Comparison of ENCODE assay signal across 8 cellular contexts in the genomic region with DNA sequence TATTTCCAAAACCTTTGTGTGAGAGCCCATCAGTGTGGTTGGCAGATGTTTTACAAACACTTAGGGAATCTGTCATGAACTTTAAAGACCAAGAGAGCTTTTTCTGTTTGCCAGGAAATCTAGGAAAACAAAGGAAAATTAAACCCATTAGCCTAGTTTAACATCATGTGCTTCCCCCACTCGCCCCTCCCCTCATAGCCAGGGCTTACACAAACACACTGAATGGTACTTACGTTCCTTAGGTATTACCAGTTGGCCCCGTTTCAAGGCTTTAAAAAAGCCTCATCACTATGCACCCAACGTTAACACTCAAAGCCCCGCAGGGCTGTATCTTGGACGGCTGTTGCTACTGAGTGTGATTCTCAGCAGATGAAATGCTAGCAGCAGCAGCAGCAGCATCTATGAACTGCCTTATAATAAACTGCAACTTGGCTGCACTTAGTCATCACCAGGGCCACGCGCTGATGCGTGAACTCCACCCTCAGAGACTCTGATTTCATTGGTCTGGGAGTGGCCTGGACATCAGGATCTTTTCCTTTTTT. TPM values are rescaled to one million over a fixed set of nuclear protein-coding genes. Genes with fewer than 3 reads are reported as not detected.
DNase-seq lines count a peak whose midpoint lies in the region; ATAC-seq and TF ChIP-seq lines count a peak whose summit lies in the region.
"Had no signal": no experiment of that assay in that cellular context is flagged by ENCODE, and none has a peak within 500 bp of the region (broad histone marks: within the 10 kb centered on the region; RNA-seq: fewer than 3 reads in every experiment).

No MANE protein-coding gene starts in this region.

- H3K4me3 ChIP-seq in skeletal muscle satellite cell (ENCODE audit: low read length), result peak overlapping the region; percentile 8

- H3K4me1 ChIP-seq in ES-I3 (ENCODE audit: insufficient read depth, low read length), result peaks cover 9% of the 10 kb centered on the region
- peaks cover 13% of the 10 kb centered on the region for H3K4me1 ChIP-seq in skeletal muscle satellite cell (ENCODE audit: control insufficient read depth, insufficient read depth, low read length)

- DNase-seq in SK-N-DZ (ENCODE audit: low spot score) (peak; percentile 29), fibroblast of gingiva (ENCODE audit: low read depth) (peak; percentile 90), CD1c-positive myeloid dendritic cell (ENCODE audit: extremely low spot score) (no peak)
- DNase-seq: activated B cell treated with CpG ODN at 0.5 μM for 24 hours had no signal

- peak overlapping the region; percentile 59 for H3K4me2 ChIP-seq in skeletal muscle satellite cell (ENCODE audit: low read length)

- no peaks in the 10 kb centered on the region for H3K36me3 ChIP-seq in ES-I3 (ENCODE audit: insufficient read depth, low read length)
- H3K36me3 ChIP-seq in skeletal muscle satellite cell (ENCODE audit: insufficient read depth, low read length), result no peaks in the 10 kb centered on the region

- no peaks in the 10 kb centered on the region for H3K27me3 ChIP-seq in skeletal muscle satellite cell (ENCODE audit: control insufficient read depth, insufficient read depth, low read length)

- TF ChIP-seq RAD21 in Ishikawa (IDR thresholded peaks at IDR 0.05; ENCODE audit: low read depth), result no peak

- H3K9ac ChIP-seq in ES-I3 (ENCODE audit: low read depth, low read length) (peak overlapping the region; percentile 7; the same call in 1 of the 2 replicates), skeletal muscle satellite cell (ENCODE audit: low read depth, low read length) (peak overlapping the region; percentile 43)

- TF ChIP-seq EP300 in Ishikawa (IDR thresholded peaks at IDR 0.05; ENCODE audit: borderline replicate concordance), result no peak

- ATAC-seq in GM18498 (IDR thresholded peaks at IDR 0.05; ENCODE audit: unreplicated experiment), result no peak

- H3K9me3 ChIP-seq in ES-I3 (ENCODE audit: control insufficient read depth, insufficient read depth, low read length) (no peaks in the 10 kb centered on the region), skeletal muscle satellite cell (replicated peaks; ENCODE audit: low read length) (no peaks in the 10 kb centered on the region)

TF ChIP-seq in Ishikawa, 13 proteins besides CTCF, POLR2A, EP300 and RAD21:
- TF ChIP-seq TEAD4 (IDR thresholded peaks at IDR 0.05) (peak; percentile 19; the same call in 1 of the 2 replicates), FOXM1 (IDR thresholded peaks at IDR 0.05; ENCODE audit: borderline replicate concordance, low read depth) (peak; percentile 35; the same call in 1 of the 2 replicates), ZBTB7A (IDR thresholded peaks at IDR 0.05; ENCODE audit: low read depth) (no peak), CEBPB (IDR thresholded peaks at IDR 0.05) (no peak), NFIC (IDR thresholded peaks at IDR 0.05) (peak; percentile 76), USF1 (IDR thresholded peaks at IDR 0.05) (peak; percentile 18; the same call in 1 of the 2 replicates), TAF1 (IDR thresholded peaks at IDR 0.05; ENCODE audit: low read depth) (no peak), TCF12 (IDR thresholded peaks at IDR 0.05; ENCODE audit: low read depth) (peak; percentile 32; the same call in 1 of the 2 replicates), REST (IDR thresholded peaks at IDR 0.05; ENCODE audit: low read depth) (no peak), CREB1 (IDR thresholded peaks at IDR 0.05; ENCODE audit: low read depth) (no peak), EGR1 (IDR thresholded peaks at IDR 0.05) (no peak), YY1 (IDR thresholded peaks at IDR 0.05; ENCODE audit: low read depth) (no peak)
- TF ChIP-seq, protein P1, sequence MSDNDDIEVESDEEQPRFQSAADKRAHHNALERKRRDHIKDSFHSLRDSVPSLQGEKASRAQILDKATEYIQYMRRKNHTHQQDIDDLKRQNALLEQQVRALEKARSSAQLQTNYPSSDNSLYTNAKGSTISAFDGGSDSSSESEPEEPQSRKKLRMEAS (IDR thresholded peaks at IDR 0.05), result no peak; the same call in none of the 2 replicates

RNA-seq across cellular contexts. Expression of gene TTC39C, which starts 20.1 kb away (rescaled TPM):
- 13.8 and 18.8 TPM in 2 replicates for polyA plus RNA-seq in SK-N-DZ (2014; cell fraction: cytosol; rRNA removed)
- 54.7 and 56.2 TPM in 2 replicates for polyA plus RNA-seq in SK-N-DZ (2014; cell fraction: nucleus; rRNA removed)
- total RNA-seq in skeletal muscle satellite cell (2012; rRNA removed), result 14.0 and 15.2 TPM in 2 replicates
